ENCODE assay signal across 27 cellular contexts in the genomic region with DNA sequence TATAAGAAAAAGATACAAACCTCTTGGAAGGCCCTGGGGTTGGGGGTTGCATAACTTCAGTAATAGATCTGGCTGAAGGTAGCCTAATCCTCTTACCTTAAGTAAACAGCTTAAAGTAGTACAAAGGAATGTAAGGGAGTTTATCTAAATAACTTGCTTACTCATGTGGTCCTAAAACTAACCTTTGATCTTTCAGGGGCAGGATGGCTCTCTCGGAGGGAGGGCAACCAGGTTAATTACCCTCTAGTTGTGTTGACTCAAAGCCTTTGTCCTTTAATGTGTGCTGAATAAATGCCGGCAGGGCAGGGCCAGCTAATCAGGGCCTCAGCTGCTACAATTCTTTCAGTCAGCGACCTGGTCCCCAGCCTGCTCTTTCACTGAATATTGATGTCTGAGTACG.
A peak's percentile ranks its signal among the peaks of the same experiment; 100 is the strongest.
DNase-seq lines count a peak whose midpoint lies in the region; ATAC-seq, FAIRE-seq and TF ChIP-seq lines count a peak whose summit lies in the region.
"Had no signal": no experiment of that assay in that cellular context is flagged by ENCODE, and none has a peak within 500 bp of the region (broad histone marks: within the 10 kb centered on the region; RNA-seq: fewer than 3 reads in every experiment).

No MANE protein-coding gene starts in this region.

- H3K36me3 Mint-ChIP-seq in GM23338 (ENCODE audit: low read depth) = peaks cover 23% of the 10 kb centered on the region; the same call in 2 of the 3 replicates
- H3K36me3 Mint-ChIP-seq: CD4-positive, CD25-positive, alpha-beta regulatory T cell had no signal

- H3K36me3 ChIP-seq in GM23338 (ENCODE audit: insufficient read depth) (no peaks in the 10 kb centered on the region), kidney (ENCODE audit: control insufficient read depth in 1 of 2, insufficient read depth in 2 of 2, low read length in 2 of 2) (no peaks in the 10 kb centered on the region), upper lobe of right lung (no peaks in the 10 kb centered on the region)
- H3K36me3 ChIP-seq: BLaER1, HAP-1 had no signal

- FAIRE-seq in kidney (lab: Jason Lieb, UNC) = no peak
- FAIRE-seq: A204.1, D721Med, GM18507, HTR-8/SVneo, K562 had no signal

- POLR2A ChIA-PET in RWPE1 (lab: Yijun Ruan, JAX; ENCODE audit: low non-redundant PET) = no interaction called here

- no peak overlapping the region for H3K27ac Mint-ChIP-seq in GM23338
- H3K27ac Mint-ChIP-seq: CD4-positive, CD25-positive, alpha-beta regulatory T cell had no signal

- H3K27ac ChIP-seq in GM23338 (ENCODE audit: low read depth) (no peak overlapping the region), kidney (ENCODE audit: low read depth in 2 of 2, low read length in 2 of 2) (no peak overlapping the region), RWPE1 (no peak overlapping the region), upper lobe of right lung (no peak overlapping the region)
- H3K27ac ChIP-seq: BLaER1, PC-9 had no signal

- no peak for TF ChIP-seq CTCF in GM23338 (conservative IDR thresholded peaks at IDR 0.05; ENCODE audit: low read depth in 2 of 2)
- TF ChIP-seq CTCF in kidney (IDR thresholded peaks at IDR 0.05; ENCODE audit: borderline replicate concordance, extremely low read depth, insufficient read depth) = no peak
- TF ChIP-seq CTCF in RWPE1 (conservative IDR thresholded peaks at IDR 0.05; ENCODE audit: low read depth) = no peak
- no peak for TF ChIP-seq CTCF in upper lobe of right lung (IDR thresholded peaks at IDR 0.05)

- peaks cover 60% of the 10 kb centered on the region for H3K27me3 Mint-ChIP-seq in GM23338 (ENCODE audit: insufficient read depth, low read depth, poor library complexity)
- H3K27me3 Mint-ChIP-seq: CD4-positive, CD25-positive, alpha-beta regulatory T cell had no signal

- H3K4me3 ChIP-seq in GM23338 = no peak overlapping the region
- no peak overlapping the region for H3K4me3 ChIP-seq in kidney (ENCODE audit: low read length in 2 of 2)
- H3K4me3 ChIP-seq in upper lobe of right lung = no peak overlapping the region
- H3K4me3 ChIP-seq: BLaER1, HAP-1, K562, PC-9 had no signal

- no peak overlapping the region for H3K4me3 Mint-ChIP-seq in GM23338
- H3K4me3 Mint-ChIP-seq: CD4-positive, CD25-positive, alpha-beta regulatory T cell had no signal

- no peaks in the 10 kb centered on the region for H3K4me1 Mint-ChIP-seq in GM23338
- H3K4me1 Mint-ChIP-seq: CD4-positive, CD25-positive, alpha-beta regulatory T cell had no signal

- H4K20me1 ChIP-seq in GM23338 (replicated peaks; ENCODE audit: insufficient read depth) = no peaks in the 10 kb centered on the region
- H4K20me1 ChIP-seq: BLaER1 had no signal

- peaks cover 55% of the 10 kb centered on the region for H3K9me3 Mint-ChIP-seq in GM23338

- H3K4me1 ChIP-seq in GM23338 (ENCODE audit: insufficient read depth) (no peaks in the 10 kb centered on the region), kidney (ENCODE audit: control insufficient read depth in 1 of 2, insufficient read depth in 1 of 2, low read depth in 1 of 2, low read length in 2 of 2) (no peaks in the 10 kb centered on the region), upper lobe of right lung (no peaks in the 10 kb centered on the region)
- H3K4me1 ChIP-seq: BLaER1, HAP-1 had no signal

- peaks cover 0 to 4% of the 10 kb centered on the region in 2 donors for H3K9me3 ChIP-seq in kidney (ENCODE audit: control insufficient read depth in 1 of 2, low read length in 2 of 2)
- no peaks in the 10 kb centered on the region for H3K9me3 ChIP-seq in upper lobe of right lung
- H3K9me3 ChIP-seq: BLaER1, HAP-1 had no signal

- H3K27me3 ChIP-seq in GM23338 (ENCODE audit: insufficient read depth) (peaks cover 83% of the 10 kb centered on the region), upper lobe of right lung (no peaks in the 10 kb centered on the region)
- H3K27me3 ChIP-seq: BLaER1 had no signal

- ATAC-seq in GM23338 (peak; percentile 65), GM18520 (IDR thresholded peaks at IDR 0.05; ENCODE audit: unreplicated experiment) (no peak), upper lobe of right lung (no peak)
- ATAC-seq: K562 had no signal

- no peak overlapping the region for H3K4me2 ChIP-seq in GM23338
- H3K4me2 ChIP-seq: BLaER1, PC-9 had no signal

- DNase-seq in GM23338 (ENCODE audit: low spot score) (peak; percentile 59), SW480 (ENCODE audit: low spot score) (peak; percentile 5), iPS DF 19.7 (ENCODE audit: low read depth, low spot score) (peak; percentile 48), kidney (peak; percentile 22), SIG-M5 treated with dmso at 0.1 percent for 504 hours (lab: John Stamatoyannopoulos, UW; ENCODE audit: unreplicated experiment) (no peak), RWPE1 (ENCODE audit: low spot score) (no peak), upper lobe of right lung (no peak)
- DNase-seq: CD4-positive, CD25-positive, alpha-beta regulatory T cell; Kasumi-1; NCI-H1105 treated with DMSO at 0.1 percent for 48 hours; NCI-H146; NCI-H1930; NCI-H2107; NCI-H524; NCI-H748 treated with DMSO at 0.1 percent for 48 hours; NK-92 treated with Interleukin-12 subunit alpha and Interleukin-12 subunit beta, amount 100 ng/mL, for 24 hours; PC-9; Right ventricle myocardium superior; T-helper 1 cell had no signal

- CTCF ChIA-PET in RWPE1 (lab: Yijun Ruan, JAX) = interaction anchor here (0.6 kb wide), 1 partner anchor 855 kb away, joined by 3 read pairs; no protein-coding TSS in a partner anchor

- H2AFZ ChIP-seq in GM23338 = no peak overlapping the region
- H2AFZ ChIP-seq: PC-9 had no signal

- intact Hi-C loops in kidney (cut with DNase I) = no loop called here
- intact Hi-C loops in upper lobe of right lung (cut with DNase I) = no loop called here

- H3K9ac ChIP-seq in kidney (ENCODE audit: low read length in 2 of 2) = no peak overlapping the region
- H3K9ac ChIP-seq: BLaER1 had no signal

- no peaks in the 10 kb centered on the region for H3K79me2 ChIP-seq in GM23338 (replicated peaks; ENCODE audit: insufficient read depth)

- no peaks in the 10 kb centered on the region for H3F3A ChIP-seq in GM23338 (replicated peaks; ENCODE audit: low read depth)

- H3K9me2 ChIP-seq in GM23338 (ENCODE audit: insufficient read depth) = no peaks in the 10 kb centered on the region; the same call in 1 of the 2 replicates

TF ChIP-seq in GM23338, 12 proteins besides CTCF, POLR2A, EP300 and RAD21:
- TF ChIP-seq NANOG (IDR thresholded peaks at IDR 0.05; ENCODE audit: borderline replicate concordance) = peak; percentile 94
- no peak for TF ChIP-seq ZNF331 (CRISPR knock-in tag; IDR thresholded peaks at IDR 0.05; ENCODE audit: low read depth)
- TF ChIP-seq ZNF114 (CRISPR knock-in tag; IDR thresholded peaks at IDR 0.05) = no peak
- no peak for TF ChIP-seq CREB1 (CRISPR knock-in tag; IDR thresholded peaks at IDR 0.05; ENCODE audit: low read depth)
- no peak for TF ChIP-seq POLR2AphosphoS5 (IDR thresholded peaks at IDR 0.05; ENCODE audit: low read depth)
- TF ChIP-seq EZH2 (IDR thresholded peaks at IDR 0.05; ENCODE audit: low read depth, unreplicated experiment) = no peak
- no peak for TF ChIP-seq ETS1 (IDR thresholded peaks at IDR 0.05)

Comparison
In these comparisons a context has a peak if more than half of its experiments do, and no peak if none do; other contexts are left out.
1. DNase-seq: peak in GM23338 (single experiment), SW480 (single experiment), iPS DF 19.7 (single experiment) and kidney (single experiment); none in SIG-M5 treated with dmso at 0.1 percent for 504 hours (single experiment), RWPE1 (single experiment) and upper lobe of right lung (single experiment).